In the genomic region with DNA sequence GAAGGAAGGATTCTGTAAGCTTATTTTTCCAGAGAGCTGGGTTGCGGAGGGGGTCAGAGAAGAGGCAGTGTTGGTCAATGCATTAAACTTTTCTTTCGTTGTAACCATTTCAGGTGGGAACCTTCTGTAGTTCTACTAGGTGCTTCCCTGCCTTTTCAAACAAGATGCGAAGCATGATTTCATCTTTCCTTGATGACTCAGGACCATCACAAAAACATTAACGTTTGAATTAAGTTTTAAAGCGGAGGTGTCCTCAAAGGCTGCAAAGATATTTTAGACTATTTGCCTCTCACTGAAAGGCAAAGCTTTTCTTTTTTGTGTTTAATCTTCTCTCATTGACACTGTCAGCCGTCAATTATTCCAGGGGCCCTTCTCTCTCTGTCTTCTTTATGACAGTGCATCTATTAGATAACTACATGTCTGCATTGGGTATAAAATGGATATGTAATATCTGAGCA, we compare ENCODE assay signal across 1 cellular context.
TF ChIP-seq lines count a peak whose summit lies in the region.

No MANE protein-coding gene starts in this region.

TF ChIP-seq in GM23338, 12 proteins besides CTCF, POLR2A, EP300 and RAD21:
- TF ChIP-seq, protein P1, sequence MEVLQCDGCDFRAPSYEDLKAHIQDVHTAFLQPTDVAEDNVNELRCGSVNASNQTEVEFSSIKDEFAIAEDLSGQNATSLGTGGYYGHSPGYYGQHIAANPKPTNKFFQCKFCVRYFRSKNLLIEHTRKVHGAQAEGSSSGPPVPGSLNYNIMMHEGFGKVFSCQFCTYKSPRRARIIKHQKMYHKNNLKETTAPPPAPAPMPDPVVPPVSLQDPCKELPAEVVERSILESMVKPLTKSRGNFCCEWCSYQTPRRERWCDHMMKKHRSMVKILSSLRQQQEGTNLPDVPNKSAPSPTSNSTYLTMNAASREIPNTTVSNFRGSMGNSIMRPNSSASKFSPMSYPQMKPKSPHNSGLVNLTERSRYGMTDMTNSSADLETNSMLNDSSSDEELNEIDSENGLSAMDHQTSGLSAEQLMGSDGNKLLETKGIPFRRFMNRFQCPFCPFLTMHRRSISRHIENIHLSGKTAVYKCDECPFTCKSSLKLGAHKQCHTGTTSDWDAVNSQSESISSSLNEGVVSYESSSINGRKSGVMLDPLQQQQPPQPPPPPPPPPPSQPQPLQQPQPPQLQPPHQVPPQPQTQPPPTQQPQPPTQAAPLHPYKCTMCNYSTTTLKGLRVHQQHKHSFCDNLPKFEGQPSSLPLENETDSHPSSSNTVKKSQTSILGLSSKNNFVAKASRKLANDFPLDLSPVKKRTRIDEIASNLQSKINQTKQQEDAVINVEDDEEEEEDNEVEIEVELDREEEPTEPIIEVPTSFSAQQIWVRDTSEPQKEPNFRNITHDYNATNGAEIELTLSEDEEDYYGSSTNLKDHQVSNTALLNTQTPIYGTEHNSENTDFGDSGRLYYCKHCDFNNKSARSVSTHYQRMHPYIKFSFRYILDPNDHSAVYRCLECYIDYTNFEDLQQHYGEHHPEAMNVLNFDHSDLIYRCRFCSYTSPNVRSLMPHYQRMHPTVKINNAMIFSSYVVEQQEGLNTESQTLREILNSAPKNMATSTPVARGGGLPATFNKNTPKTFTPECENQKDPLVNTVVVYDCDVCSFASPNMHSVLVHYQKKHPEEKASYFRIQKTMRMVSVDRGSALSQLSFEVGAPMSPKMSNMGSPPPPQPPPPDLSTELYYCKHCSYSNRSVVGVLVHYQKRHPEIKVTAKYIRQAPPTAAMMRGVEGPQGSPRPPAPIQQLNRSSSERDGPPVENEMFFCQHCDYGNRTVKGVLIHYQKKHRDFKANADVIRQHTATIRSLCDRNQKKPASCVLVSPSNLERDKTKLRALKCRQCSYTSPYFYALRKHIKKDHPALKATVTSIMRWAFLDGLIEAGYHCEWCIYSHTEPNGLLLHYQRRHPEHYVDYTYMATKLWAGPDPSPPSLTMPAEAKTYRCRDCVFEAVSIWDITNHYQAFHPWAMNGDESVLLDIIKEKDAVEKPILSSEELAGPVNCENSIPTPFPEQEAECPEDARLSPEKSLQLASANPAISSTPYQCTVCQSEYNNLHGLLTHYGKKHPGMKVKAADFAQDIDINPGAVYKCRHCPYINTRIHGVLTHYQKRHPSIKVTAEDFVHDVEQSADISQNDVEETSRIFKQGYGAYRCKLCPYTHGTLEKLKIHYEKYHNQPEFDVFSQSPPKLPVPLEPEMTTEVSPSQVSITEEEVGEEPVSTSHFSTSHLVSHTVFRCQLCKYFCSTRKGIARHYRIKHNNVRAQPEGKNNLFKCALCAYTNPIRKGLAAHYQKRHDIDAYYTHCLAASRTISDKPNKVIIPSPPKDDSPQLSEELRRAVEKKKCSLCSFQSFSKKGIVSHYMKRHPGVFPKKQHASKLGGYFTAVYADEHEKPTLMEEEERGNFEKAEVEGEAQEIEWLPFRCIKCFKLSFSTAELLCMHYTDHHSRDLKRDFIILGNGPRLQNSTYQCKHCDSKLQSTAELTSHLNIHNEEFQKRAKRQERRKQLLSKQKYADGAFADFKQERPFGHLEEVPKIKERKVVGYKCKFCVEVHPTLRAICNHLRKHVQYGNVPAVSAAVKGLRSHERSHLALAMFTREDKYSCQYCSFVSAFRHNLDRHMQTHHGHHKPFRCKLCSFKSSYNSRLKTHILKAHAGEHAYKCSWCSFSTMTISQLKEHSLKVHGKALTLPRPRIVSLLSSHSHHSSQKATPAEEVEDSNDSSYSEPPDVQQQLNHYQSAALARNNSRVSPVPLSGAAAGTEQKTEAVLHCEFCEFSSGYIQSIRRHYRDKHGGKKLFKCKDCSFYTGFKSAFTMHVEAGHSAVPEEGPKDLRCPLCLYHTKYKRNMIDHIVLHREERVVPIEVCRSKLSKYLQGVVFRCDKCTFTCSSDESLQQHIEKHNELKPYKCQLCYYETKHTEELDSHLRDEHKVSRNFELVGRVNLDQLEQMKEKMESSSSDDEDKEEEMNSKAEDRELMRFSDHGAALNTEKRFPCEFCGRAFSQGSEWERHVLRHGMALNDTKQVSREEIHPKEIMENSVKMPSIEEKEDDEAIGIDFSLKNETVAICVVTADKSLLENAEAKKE (CRISPR knock-in tag; IDR thresholded peaks at IDR 0.05) = no peak
- TF ChIP-seq NANOG (IDR thresholded peaks at IDR 0.05; ENCODE audit: borderline replicate concordance) (no peak), EZH2phosphoT487 (IDR thresholded peaks at IDR 0.05; ENCODE audit: unreplicated experiment) (no peak), ZNF114 (CRISPR knock-in tag; IDR thresholded peaks at IDR 0.05) (no peak), STAT1 (IDR thresholded peaks at IDR 0.05; ENCODE audit: unreplicated experiment) (no peak), EZH2 (IDR thresholded peaks at IDR 0.05; ENCODE audit: low read depth, unreplicated experiment) (no peak), ZNF331 (CRISPR knock-in tag; IDR thresholded peaks at IDR 0.05; ENCODE audit: low read depth) (no peak), JUNB (IDR thresholded peaks at IDR 0.05; ENCODE audit: unreplicated experiment) (no peak), POLR2AphosphoS5 (IDR thresholded peaks at IDR 0.05; ENCODE audit: low read depth) (no peak), CREB1 (CRISPR knock-in tag; IDR thresholded peaks at IDR 0.05; ENCODE audit: low read depth) (no peak)
- TF ChIP-seq, protein P2, sequence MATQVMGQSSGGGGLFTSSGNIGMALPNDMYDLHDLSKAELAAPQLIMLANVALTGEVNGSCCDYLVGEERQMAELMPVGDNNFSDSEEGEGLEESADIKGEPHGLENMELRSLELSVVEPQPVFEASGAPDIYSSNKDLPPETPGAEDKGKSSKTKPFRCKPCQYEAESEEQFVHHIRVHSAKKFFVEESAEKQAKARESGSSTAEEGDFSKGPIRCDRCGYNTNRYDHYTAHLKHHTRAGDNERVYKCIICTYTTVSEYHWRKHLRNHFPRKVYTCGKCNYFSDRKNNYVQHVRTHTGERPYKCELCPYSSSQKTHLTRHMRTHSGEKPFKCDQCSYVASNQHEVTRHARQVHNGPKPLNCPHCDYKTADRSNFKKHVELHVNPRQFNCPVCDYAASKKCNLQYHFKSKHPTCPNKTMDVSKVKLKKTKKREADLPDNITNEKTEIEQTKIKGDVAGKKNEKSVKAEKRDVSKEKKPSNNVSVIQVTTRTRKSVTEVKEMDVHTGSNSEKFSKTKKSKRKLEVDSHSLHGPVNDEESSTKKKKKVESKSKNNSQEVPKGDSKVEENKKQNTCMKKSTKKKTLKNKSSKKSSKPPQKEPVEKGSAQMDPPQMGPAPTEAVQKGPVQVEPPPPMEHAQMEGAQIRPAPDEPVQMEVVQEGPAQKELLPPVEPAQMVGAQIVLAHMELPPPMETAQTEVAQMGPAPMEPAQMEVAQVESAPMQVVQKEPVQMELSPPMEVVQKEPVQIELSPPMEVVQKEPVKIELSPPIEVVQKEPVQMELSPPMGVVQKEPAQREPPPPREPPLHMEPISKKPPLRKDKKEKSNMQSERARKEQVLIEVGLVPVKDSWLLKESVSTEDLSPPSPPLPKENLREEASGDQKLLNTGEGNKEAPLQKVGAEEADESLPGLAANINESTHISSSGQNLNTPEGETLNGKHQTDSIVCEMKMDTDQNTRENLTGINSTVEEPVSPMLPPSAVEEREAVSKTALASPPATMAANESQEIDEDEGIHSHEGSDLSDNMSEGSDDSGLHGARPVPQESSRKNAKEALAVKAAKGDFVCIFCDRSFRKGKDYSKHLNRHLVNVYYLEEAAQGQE (IDR thresholded peaks at IDR 0.05; ENCODE audit: unreplicated experiment) = no peak
- TF ChIP-seq, protein P3, sequence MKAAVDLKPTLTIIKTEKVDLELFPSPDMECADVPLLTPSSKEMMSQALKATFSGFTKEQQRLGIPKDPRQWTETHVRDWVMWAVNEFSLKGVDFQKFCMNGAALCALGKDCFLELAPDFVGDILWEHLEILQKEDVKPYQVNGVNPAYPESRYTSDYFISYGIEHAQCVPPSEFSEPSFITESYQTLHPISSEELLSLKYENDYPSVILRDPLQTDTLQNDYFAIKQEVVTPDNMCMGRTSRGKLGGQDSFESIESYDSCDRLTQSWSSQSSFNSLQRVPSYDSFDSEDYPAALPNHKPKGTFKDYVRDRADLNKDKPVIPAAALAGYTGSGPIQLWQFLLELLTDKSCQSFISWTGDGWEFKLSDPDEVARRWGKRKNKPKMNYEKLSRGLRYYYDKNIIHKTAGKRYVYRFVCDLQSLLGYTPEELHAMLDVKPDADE (IDR thresholded peaks at IDR 0.05) = no peak
